ENCODE assay signal across 19 cellular contexts in genomic region chr10:128044186-128044585, GRCh38.
DNase-seq lines count a peak whose midpoint lies in the region; ATAC-seq and TF ChIP-seq lines count a peak whose summit lies in the region.
"Had no signal": no experiment of that assay in that cellular context is flagged by ENCODE, and none has a peak within 500 bp of the region (broad histone marks: within the 10 kb centered on the region; RNA-seq: fewer than 3 reads in every experiment).

No MANE protein-coding gene starts in this region.

- ATAC-seq in activated naive CD4-positive, alpha-beta T cell treated with anti-CD3 and anti-CD28 coated beads, Interleukin-2, amount 50 U/mL, for 72 hours = no peak
- ATAC-seq in CD8-positive, alpha-beta T cell = no peak
- no peak for ATAC-seq in stimulated activated effector memory CD8-positive, alpha-beta T cell treated with anti-CD3 and anti-CD28 coated beads, Interleukin-12 subunit alpha, Interleukin-12 subunit beta, amount 100 ng/mL, for 72 hours

- in situ Hi-C loops in brain microvascular endothelial cell (cut with HindIII; ENCODE audit: low pct_ligation_motif_present, low sequenced_read_pairs) = no loop called here

- no peaks in the 10 kb centered on the region for H3K9me3 Mint-ChIP-seq in activated naive CD4-positive, alpha-beta T cell treated with anti-CD3 and anti-CD28 coated beads, Interleukin-2, amount 50 U/mL, for 72 hours
- no peaks in the 10 kb centered on the region for H3K9me3 Mint-ChIP-seq in activated naive CD4-positive, alpha-beta T cell treated with anti-CD3 and anti-CD28 coated beads for 36 hours
- H3K9me3 Mint-ChIP-seq in CD8-positive, alpha-beta T cell = no peaks in the 10 kb centered on the region
- no peaks in the 10 kb centered on the region for H3K9me3 Mint-ChIP-seq in immature natural killer cell
- no peaks in the 10 kb centered on the region for H3K9me3 Mint-ChIP-seq in stimulated activated effector memory CD8-positive, alpha-beta T cell treated with anti-CD3 and anti-CD28 coated beads, Interleukin-12 subunit alpha, Interleukin-12 subunit beta, amount 100 ng/mL, for 72 hours

- DNase-seq in activated naive CD4-positive, alpha-beta T cell treated with anti-CD3 and anti-CD28 coated beads, Interleukin-2, amount 50 U/mL, for 72 hours (ENCODE audit: low spot score in 2 of 2) = no peak
- no peak for DNase-seq in activated naive CD4-positive, alpha-beta T cell treated with anti-CD3 and anti-CD28 coated beads for 36 hours
- no peak for DNase-seq in CD8-positive, alpha-beta T cell
- no peak for DNase-seq in immature natural killer cell
- DNase-seq in stimulated activated effector memory CD8-positive, alpha-beta T cell treated with anti-CD3 and anti-CD28 coated beads, Interleukin-12 subunit alpha, Interleukin-12 subunit beta, amount 100 ng/mL, for 72 hours (ENCODE audit: low spot score in 2 of 2) = no peak
- no peak for DNase-seq in NCI-H2029 (lab: John Stamatoyannopoulos, UW)
- no peak for DNase-seq in brain microvascular endothelial cell
- DNase-seq: BE2C, DMS53, GF-D8, IMR-90, NCI-H1092 treated with DMSO at 0.1 percent for 48 hours, NCI-H1436 treated with DMSO at 0.1 percent for 48 hours, NCI-H1930, NCI-H2227 treated with DMSO at 0.1 percent for 48 hours, NCI-H510A, NCI-H748 treated with DMSO at 0.1 percent for 48 hours, SJCRH30 had no signal

- H3K27me3 Mint-ChIP-seq in activated naive CD4-positive, alpha-beta T cell treated with anti-CD3 and anti-CD28 coated beads for 36 hours (ENCODE audit: low read depth) = no peaks in the 10 kb centered on the region
- H3K27me3 Mint-ChIP-seq in CD8-positive, alpha-beta T cell (ENCODE audit: low read depth) = no peaks in the 10 kb centered on the region
- peaks cover 11 to 28% (median 23%) of the 10 kb centered on the region in 3 donors for H3K27me3 Mint-ChIP-seq in immature natural killer cell (ENCODE audit: low read depth in 3 of 3)

- CTCF ChIA-PET in activated naive CD4-positive, alpha-beta T cell treated with anti-CD3 and anti-CD28 coated beads for 36 hours (lab: Charles Lee) = interaction anchor here (2.5 to 10.3 kb wide), 2 partner anchors 9 to 25 kb away, joined by 14 to 74 read pairs; no protein-coding TSS in a partner anchor
- CTCF ChIA-PET in CD8-positive, alpha-beta T cell (lab: Charles Lee) = interaction anchor here (1.9 to 7.7 kb wide), 3 partner anchors 9 to 25 kb away, joined by 5 to 75 read pairs (median 34); no protein-coding TSS in a partner anchor

- TF ChIP-seq CTCF in CD8-positive, alpha-beta T cell (IDR thresholded peaks at IDR 0.05) = no peak
- no peak for TF ChIP-seq CTCF in brain microvascular endothelial cell (IDR thresholded peaks at IDR 0.05; ENCODE audit: low read depth, low read length, missing control alignments)

- no peaks in the 10 kb centered on the region for H3K9me3 ChIP-seq in CD8-positive, alpha-beta T cell (ENCODE audit: low read length)
- H3K9me3 ChIP-seq: BE2C, SJCRH30 had no signal

- no peak overlapping the region for H3K27ac ChIP-seq in CD8-positive, alpha-beta T cell (ENCODE audit: low read depth, low read length)
- H3K27ac ChIP-seq in brain microvascular endothelial cell = no peak overlapping the region
- H3K27ac ChIP-seq: KMS-11, SJCRH30 had no signal

- peaks cover 21% of the 10 kb centered on the region for H3K4me1 Mint-ChIP-seq in activated naive CD4-positive, alpha-beta T cell treated with anti-CD3 and anti-CD28 coated beads for 36 hours (ENCODE audit: low read depth)
- peaks cover 34% of the 10 kb centered on the region for H3K4me1 Mint-ChIP-seq in CD8-positive, alpha-beta T cell (ENCODE audit: low read depth)
- H3K4me1 Mint-ChIP-seq in immature natural killer cell = peaks cover 63 to 68% of the 10 kb centered on the region in 2 donors
- H3K4me1 Mint-ChIP-seq in stimulated activated effector memory CD8-positive, alpha-beta T cell treated with anti-CD3 and anti-CD28 coated beads, Interleukin-12 subunit alpha, Interleukin-12 subunit beta, amount 100 ng/mL, for 72 hours = peaks cover 35% of the 10 kb centered on the region

- H3K4me3 ChIP-seq in CD8-positive, alpha-beta T cell (ENCODE audit: low read depth, low read length) = no peak overlapping the region
- H3K4me3 ChIP-seq in brain microvascular endothelial cell (ENCODE audit: low read depth, low read length) = no peak overlapping the region
- H3K4me3 ChIP-seq: SJCRH30 had no signal

- no peaks in the 10 kb centered on the region for H3K27me3 ChIP-seq in CD8-positive, alpha-beta T cell (ENCODE audit: insufficient read depth, low read length)
- no peaks in the 10 kb centered on the region for H3K27me3 ChIP-seq in brain microvascular endothelial cell (replicated peaks)
- H3K27me3 ChIP-seq: BE2C, SJCRH30 had no signal

- intact Hi-C loops in activated naive CD4-positive, alpha-beta T cell treated with anti-CD3 and anti-CD28 coated beads for 36 hours (cut with micrococcal nuclease) = no loop called here
- intact Hi-C loops in CD8-positive, alpha-beta T cell (cut with DNase I, micrococcal nuclease) = no loop called here

- H3K36me3 ChIP-seq in CD8-positive, alpha-beta T cell (ENCODE audit: insufficient read depth, low read length) = no peaks in the 10 kb centered on the region
- H3K36me3 ChIP-seq in brain microvascular endothelial cell (replicated peaks) = peaks cover 6% of the 10 kb centered on the region
- H3K36me3 ChIP-seq: BE2C, SJCRH30 had no signal

- peaks cover 10 to 16% of the 10 kb centered on the region in 2 donors for H3K36me3 Mint-ChIP-seq in activated naive CD4-positive, alpha-beta T cell treated with anti-CD3 and anti-CD28 coated beads, Interleukin-2, amount 50 U/mL, for 72 hours
- H3K36me3 Mint-ChIP-seq in activated naive CD4-positive, alpha-beta T cell treated with anti-CD3 and anti-CD28 coated beads for 36 hours (ENCODE audit: low read depth) = peaks cover 4% of the 10 kb centered on the region
- peaks cover 12% of the 10 kb centered on the region for H3K36me3 Mint-ChIP-seq in CD8-positive, alpha-beta T cell
- H3K36me3 Mint-ChIP-seq in immature natural killer cell = peaks cover 0 to 8% (median 4%) of the 10 kb centered on the region in 3 donors
- H3K36me3 Mint-ChIP-seq in stimulated activated effector memory CD8-positive, alpha-beta T cell treated with anti-CD3 and anti-CD28 coated beads, Interleukin-12 subunit alpha, Interleukin-12 subunit beta, amount 100 ng/mL, for 72 hours = peaks cover 10% of the 10 kb centered on the region

- POLR2A ChIA-PET in CD8-positive, alpha-beta T cell (lab: Charles Lee) = interaction anchor here (2.0 kb wide), 1 partner anchor 19 kb away, joined by 6 read pairs; no protein-coding TSS in a partner anchor

- no peak overlapping the region for H3K4me3 Mint-ChIP-seq in activated naive CD4-positive, alpha-beta T cell treated with anti-CD3 and anti-CD28 coated beads for 36 hours
- no peak overlapping the region for H3K4me3 Mint-ChIP-seq in CD8-positive, alpha-beta T cell
- no peak overlapping the region for H3K4me3 Mint-ChIP-seq in immature natural killer cell
- no peak overlapping the region for H3K4me3 Mint-ChIP-seq in stimulated activated effector memory CD8-positive, alpha-beta T cell treated with anti-CD3 and anti-CD28 coated beads, Interleukin-12 subunit alpha, Interleukin-12 subunit beta, amount 100 ng/mL, for 72 hours

- peaks cover 20% of the 10 kb centered on the region for H3K4me1 ChIP-seq in CD8-positive, alpha-beta T cell (ENCODE audit: insufficient read depth, low read length)
- H3K4me1 ChIP-seq: BE2C, SJCRH30 had no signal

- peak overlapping the region; percentile 57 to 64 for H3K27ac Mint-ChIP-seq in activated naive CD4-positive, alpha-beta T cell treated with anti-CD3 and anti-CD28 coated beads, Interleukin-2, amount 50 U/mL, for 72 hours
- H3K27ac Mint-ChIP-seq in activated naive CD4-positive, alpha-beta T cell treated with anti-CD3 and anti-CD28 coated beads for 36 hours = no peak overlapping the region
- H3K27ac Mint-ChIP-seq in CD8-positive, alpha-beta T cell = peak overlapping the region; percentile 32
- H3K27ac Mint-ChIP-seq in immature natural killer cell = peak overlapping the region; percentile 39 to 99 (median 80)
- peak overlapping the region; percentile 95 for H3K27ac Mint-ChIP-seq in stimulated activated effector memory CD8-positive, alpha-beta T cell treated with anti-CD3 and anti-CD28 coated beads, Interleukin-12 subunit alpha, Interleukin-12 subunit beta, amount 100 ng/mL, for 72 hours
